ENCODE assay signal across 9 cellular contexts in the genomic region with DNA sequence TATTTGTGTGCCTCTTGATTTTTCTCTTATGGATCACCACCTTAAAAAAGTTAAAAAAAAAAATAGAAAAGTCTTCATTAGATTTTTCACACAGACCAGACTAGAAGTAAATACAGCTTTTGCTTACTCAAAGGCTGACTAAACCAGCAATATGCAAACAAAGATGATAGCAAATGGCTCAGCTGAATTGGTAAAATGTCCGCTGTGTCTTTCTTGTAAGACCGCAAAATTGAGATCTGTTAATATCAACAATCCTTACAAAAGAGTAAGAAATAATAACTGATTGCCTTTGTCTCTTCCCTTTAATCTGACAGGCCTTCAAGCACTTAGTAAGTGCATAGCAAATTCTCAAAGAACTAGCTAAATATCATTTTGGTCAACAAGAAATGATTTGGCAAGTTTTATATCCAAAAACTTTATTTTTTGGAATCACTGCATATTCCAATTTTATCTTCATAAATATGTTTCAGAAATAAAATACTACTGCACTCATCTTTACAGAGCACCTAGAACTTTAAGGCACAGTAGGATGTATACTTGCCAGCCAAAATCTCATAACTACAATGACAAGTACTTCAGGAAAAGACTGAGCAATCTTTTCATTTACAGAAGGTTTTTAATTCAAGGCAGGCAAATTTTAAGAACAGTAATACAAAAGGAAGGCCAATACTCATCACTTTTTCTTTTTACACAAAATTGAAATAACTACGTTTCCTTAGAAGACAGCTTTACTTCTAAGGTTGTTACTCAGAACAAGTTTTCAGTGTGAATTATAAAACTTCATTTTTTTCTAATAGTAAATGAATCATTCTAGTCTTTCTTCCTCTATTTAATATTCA. TPM values are rescaled to one million over a fixed set of nuclear protein-coding genes. Genes with fewer than 3 reads are reported as not detected.
A peak's percentile ranks its signal among the peaks of the same experiment; 100 is the strongest.
DNase-seq lines count a peak whose midpoint lies in the region; ATAC-seq, FAIRE-seq and TF ChIP-seq lines count a peak whose summit lies in the region.
"Had no signal": no experiment of that assay in that cellular context is flagged by ENCODE, and none has a peak within 500 bp of the region (broad histone marks: within the 10 kb centered on the region; RNA-seq: fewer than 3 reads in every experiment).

No MANE protein-coding gene starts in this region.

- peaks cover 55% of the 10 kb centered on the region for H3K4me1 Mint-ChIP-seq in central memory CD8-positive, alpha-beta T cell
- H3K4me1 Mint-ChIP-seq in osteocyte (ENCODE audit: unreplicated experiment), result peaks cover 30% of the 10 kb centered on the region

- no peaks in the 10 kb centered on the region for H3K27me3 Mint-ChIP-seq in central memory CD8-positive, alpha-beta T cell
- H3K27me3 Mint-ChIP-seq in osteocyte (ENCODE audit: unreplicated experiment), result no peaks in the 10 kb centered on the region

- intact Hi-C loops in lower leg skin (cut with DNase I; ENCODE audit: low total_unique reads), result no loop called here

- no peak overlapping the region for H3K4me3 ChIP-seq in lower leg skin (ENCODE audit: low read depth, poor library complexity, severe bottlenecking)

- TF ChIP-seq CTCF in osteocyte (IDR thresholded peaks at IDR 0.05) (no peak), lower leg skin (IDR thresholded peaks at IDR 0.05) (no peak)

- peak; percentile 47 for DNase-seq in DMS53 treated with DMSO at 0.1 percent for 48 hours (lab: John Stamatoyannopoulos, UW; ENCODE audit: unreplicated experiment)
- DNase-seq in NAMALWA (ENCODE audit: low spot score), result peak; percentile 65
- DNase-seq in central memory CD8-positive, alpha-beta T cell (ENCODE audit: low spot score in 2 of 2), result no peak
- no peak for DNase-seq in osteocyte (ENCODE audit: extremely low spot score, unreplicated experiment)
- DNase-seq in lower leg skin (ENCODE audit: low spot score in 2 of 2), result no peak
- no peak for DNase-seq in SKM-1 treated with dmso at 0.1 percent for 144 hours (lab: John Stamatoyannopoulos, UW; ENCODE audit: unreplicated experiment)
- no peak for DNase-seq in activated CD8-positive, alpha-beta memory T cell treated with anti-CD3 and anti-CD28 coated beads, Interleukin-2, amount 50 U/mL, for 48 hours
- no peak for DNase-seq in GM12891 (ENCODE audit: insufficient read length, low spot score)
- DNase-seq: NCI-H524 had no signal

- WGBS in lower leg skin, 2 donors, result 44 to 48% methylated on average over 3 of the region's 3 CpGs

- no peaks in the 10 kb centered on the region for H3K9me3 Mint-ChIP-seq in central memory CD8-positive, alpha-beta T cell
- H3K9me3 Mint-ChIP-seq in osteocyte (ENCODE audit: unreplicated experiment), result peaks cover 3% of the 10 kb centered on the region

- FAIRE-seq in GM12891 (lab: Jason Lieb, UNC), result no peak

- peak; percentile 18 for ATAC-seq in central memory CD8-positive, alpha-beta T cell (replicated peaks; ENCODE audit: extremely low read depth, poor library complexity, severe bottlenecking)

- peak overlapping the region; percentile 81 for H3K4me3 Mint-ChIP-seq in central memory CD8-positive, alpha-beta T cell
- H3K4me3 Mint-ChIP-seq in osteocyte (ENCODE audit: unreplicated experiment), result peak overlapping the region; percentile 5

- peak overlapping the region; percentile 100 for H3K27ac Mint-ChIP-seq in central memory CD8-positive, alpha-beta T cell (ENCODE audit: low read depth)
- H3K27ac Mint-ChIP-seq in osteocyte (ENCODE audit: unreplicated experiment), result peak overlapping the region; percentile 12

- peaks cover 14% of the 10 kb centered on the region for H3K36me3 Mint-ChIP-seq in central memory CD8-positive, alpha-beta T cell (ENCODE audit: insufficient read depth)
- peaks cover 4% of the 10 kb centered on the region for H3K36me3 Mint-ChIP-seq in osteocyte (ENCODE audit: unreplicated experiment)

- TF ChIP-seq POLR2A in lower leg skin (IDR thresholded peaks at IDR 0.05), result no peak
- TF ChIP-seq POLR2A in GM12891 (IDR thresholded peaks at IDR 0.05; ENCODE audit: low read depth, low read length), result no peak

TF ChIP-seq in GM12891, 5 proteins besides CTCF, POLR2A, EP300 and RAD21:
- TF ChIP-seq POLR2AphosphoS5 (IDR thresholded peaks at IDR 0.05; ENCODE audit: low read depth, low read length), result no peak
- TF ChIP-seq POU2F2 (IDR thresholded peaks at IDR 0.05; ENCODE audit: low read depth, low read length), result no peak
- no peak for TF ChIP-seq TAF1 (IDR thresholded peaks at IDR 0.05; ENCODE audit: low read depth, low read length)
- TF ChIP-seq PAX5 (IDR thresholded peaks at IDR 0.05; ENCODE audit: insufficient read depth, low read length, severe bottlenecking), result no peak
- no peak for TF ChIP-seq SPI1 (IDR thresholded peaks at IDR 0.05; ENCODE audit: low read depth, low read length)

RNA-seq across cellular contexts. Expression of a gene that starts 1.2 kb away (rescaled TPM):
- 52.6 and 56.8 TPM in 2 replicates for total RNA-seq in osteocyte
- total RNA-seq in lower leg skin, result 100 to 1,000 TPM; 112 to 137 (median 125) TPM
- polyA plus RNA-seq in GM12891 (2012; ENCODE audit: low read depth, missing spikeins), result 30.2 TPM

RNA-seq across cellular contexts. Expression of a gene that starts 43.3 kb away (rescaled TPM):
- total RNA-seq in osteocyte (6.9 TPM in 2 replicates), lower leg skin (10 to 100 TPM in 2 of 4 donors, 1 to 10 TPM in 2; 7.2 to 11.2 (median 9.8) TPM)
- 12.1 TPM for polyA plus RNA-seq in GM12891 (2012; ENCODE audit: low read depth, missing spikeins)

Comparison
In these comparisons a context has a peak if more than half of its experiments do, and no peak if none do; other contexts are left out.
1. DNase-seq: peak in DMS53 treated with DMSO at 0.1 percent for 48 hours (single experiment) and NAMALWA (single experiment); none in central memory CD8-positive, alpha-beta T cell (0 of 2), osteocyte (single experiment), lower leg skin (0 of 2), SKM-1 treated with dmso at 0.1 percent for 144 hours (single experiment), activated CD8-positive, alpha-beta memory T cell treated with anti-CD3 and anti-CD28 coated beads, Interleukin-2, amount 50 U/mL, for 48 hours (single experiment) and GM12891 (single experiment).